Comparison of ENCODE assay signal across 2 cellular contexts in the genomic region with DNA sequence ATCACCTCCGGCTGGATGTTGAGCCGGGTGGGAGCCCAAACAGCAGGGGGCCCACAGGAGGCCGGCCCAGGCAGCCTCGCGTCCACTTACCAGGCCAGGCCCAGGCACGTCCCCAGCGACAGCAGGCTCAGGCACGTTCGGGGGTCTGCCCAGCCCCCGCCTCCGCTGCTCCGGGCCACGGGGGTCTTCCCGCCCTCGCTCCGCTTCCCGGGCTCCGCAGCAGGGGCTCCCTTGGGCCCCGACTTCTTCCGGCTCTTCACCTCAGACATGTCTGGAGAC.
A peak's percentile ranks its signal among the peaks of the same experiment; 100 is the strongest.
TF ChIP-seq lines count a peak whose summit lies in the region.

No MANE protein-coding gene starts in this region.

TF ChIP-seq in A549, 52 proteins besides CTCF, POLR2A, EP300 and RAD21:
- peak; percentile 12; the same call in 1 of the 2 replicates for TF ChIP-seq ATOH8 (CRISPR knock-in tag; IDR thresholded peaks at IDR 0.05; ENCODE audit: low read depth)
- no peak for TF ChIP-seq NFE2L2 (conservative IDR thresholded peaks at IDR 0.05; ENCODE audit: low read length)
- TF ChIP-seq, protein P1, sequence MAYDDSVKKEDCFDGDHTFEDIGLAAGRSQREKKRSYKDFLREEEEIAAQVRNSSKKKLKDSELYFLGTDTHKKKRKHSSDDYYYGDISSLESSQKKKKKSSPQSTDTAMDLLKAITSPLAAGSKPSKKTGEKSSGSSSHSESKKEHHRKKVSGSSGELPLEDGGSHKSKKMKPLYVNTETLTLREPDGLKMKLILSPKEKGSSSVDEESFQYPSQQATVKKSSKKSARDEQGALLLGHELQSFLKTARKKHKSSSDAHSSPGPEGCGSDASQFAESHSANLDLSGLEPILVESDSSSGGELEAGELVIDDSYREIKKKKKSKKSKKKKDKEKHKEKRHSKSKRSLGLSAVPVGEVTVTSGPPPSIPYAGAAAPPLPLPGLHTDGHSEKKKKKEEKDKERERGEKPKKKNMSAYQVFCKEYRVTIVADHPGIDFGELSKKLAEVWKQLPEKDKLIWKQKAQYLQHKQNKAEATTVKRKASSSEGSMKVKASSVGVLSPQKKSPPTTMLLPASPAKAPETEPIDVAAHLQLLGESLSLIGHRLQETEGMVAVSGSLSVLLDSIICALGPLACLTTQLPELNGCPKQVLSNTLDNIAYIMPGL (CRISPR knock-in tag; IDR thresholded peaks at IDR 0.05; ENCODE audit: borderline replicate concordance), result no peak
- no peak for TF ChIP-seq FOSB (CRISPR knock-in tag; IDR thresholded peaks at IDR 0.05)
- TF ChIP-seq SMC3 (IDR thresholded peaks at IDR 0.05), result no peak
- 0 out of 3 replicates have a peak, but pooled peaks have one; percentile 14 for TF ChIP-seq BCL3 (IDR thresholded peaks at IDR 0.05)
- no peak for TF ChIP-seq JUNB (IDR thresholded peaks at IDR 0.05)
- TF ChIP-seq CHD2 (IDR thresholded peaks at IDR 0.05; ENCODE audit: low read length, partially characterized antibody), result no peak
- TF ChIP-seq, protein P2, sequence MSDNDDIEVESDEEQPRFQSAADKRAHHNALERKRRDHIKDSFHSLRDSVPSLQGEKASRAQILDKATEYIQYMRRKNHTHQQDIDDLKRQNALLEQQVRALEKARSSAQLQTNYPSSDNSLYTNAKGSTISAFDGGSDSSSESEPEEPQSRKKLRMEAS (IDR thresholded peaks at IDR 0.05), result peak; percentile 8; the same call in 1 of the 2 replicates
- TF ChIP-seq HDAC2 (IDR thresholded peaks at IDR 0.05), result peak; percentile 72; the same call in 1 of the 2 replicates
- no peak for TF ChIP-seq CEBPB (IDR thresholded peaks at IDR 0.05)
- no peak for TF ChIP-seq MAZ (IDR thresholded peaks at IDR 0.05; ENCODE audit: borderline replicate concordance, low read depth, low read length)
- TF ChIP-seq, protein P3, sequence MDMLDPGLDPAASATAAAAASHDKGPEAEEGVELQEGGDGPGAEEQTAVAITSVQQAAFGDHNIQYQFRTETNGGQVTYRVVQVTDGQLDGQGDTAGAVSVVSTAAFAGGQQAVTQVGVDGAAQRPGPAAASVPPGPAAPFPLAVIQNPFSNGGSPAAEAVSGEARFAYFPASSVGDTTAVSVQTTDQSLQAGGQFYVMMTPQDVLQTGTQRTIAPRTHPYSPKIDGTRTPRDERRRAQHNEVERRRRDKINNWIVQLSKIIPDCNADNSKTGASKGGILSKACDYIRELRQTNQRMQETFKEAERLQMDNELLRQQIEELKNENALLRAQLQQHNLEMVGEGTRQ (IDR thresholded peaks at IDR 0.05), result no peak
- peak in 1 of 2 experiments; percentile 20; a peak in 1 of 5 replicates for TF ChIP-seq JUN (IDR thresholded peaks at IDR 0.05)
- TF ChIP-seq KDM1A (IDR thresholded peaks at IDR 0.05; ENCODE audit: low read depth), result no peak
- TF ChIP-seq PHF8 (IDR thresholded peaks at IDR 0.05; ENCODE audit: borderline replicate concordance, low read depth), result peak; percentile 68; the same call in 1 of the 2 replicates
- 0 out of 2 replicates have a peak, but pooled peaks have one; percentile 18 for TF ChIP-seq CHD4 (IDR thresholded peaks at IDR 0.05; ENCODE audit: borderline replicate concordance)
- no peak for TF ChIP-seq TP53 (CRISPR knock-in tag; IDR thresholded peaks at IDR 0.05)
- no peak for TF ChIP-seq NR3C1 (IDR thresholded peaks at IDR 0.05)
- no peak for TF ChIP-seq ZNF302 (CRISPR knock-in tag; IDR thresholded peaks at IDR 0.05)
- 0 out of 2 replicates have a peak, but pooled peaks have one; percentile 17 for TF ChIP-seq HOXB5 (CRISPR knock-in tag; IDR thresholded peaks at IDR 0.05)
- TF ChIP-seq NPAS2 (CRISPR knock-in tag; IDR thresholded peaks at IDR 0.05; ENCODE audit: borderline replicate concordance), result no peak
- 0 out of 2 replicates have a peak, but pooled peaks have one; percentile 56 for TF ChIP-seq EHF (CRISPR knock-in tag; IDR thresholded peaks at IDR 0.05)
- peak; percentile 83 for TF ChIP-seq TFCP2L1 (CRISPR knock-in tag; IDR thresholded peaks at IDR 0.05)

TF ChIP-seq in endothelial cell of umbilical vein, 7 proteins besides CTCF, POLR2A, EP300 and RAD21:
- TF ChIP-seq JUN (IDR thresholded peaks at IDR 0.05; ENCODE audit: borderline replicate concordance, insufficient read depth, insufficient read length, low read depth), result no peak
- TF ChIP-seq GATA2 (IDR thresholded peaks at IDR 0.05; ENCODE audit: insufficient read depth, insufficient read length, low read depth, low read length), result no peak
- TF ChIP-seq POLR2AphosphoS5 (IDR thresholded peaks at IDR 0.05; ENCODE audit: insufficient read depth, low read depth, low read length), result no peak
- TF ChIP-seq, protein P2 (IDR thresholded peaks at IDR 0.05; ENCODE audit: insufficient read depth, insufficient read length), result no peak
- no peak for TF ChIP-seq EZH2 (IDR thresholded peaks at IDR 0.05; ENCODE audit: borderline replicate concordance, low read depth, low read length, severe bottlenecking)
- TF ChIP-seq FOS (IDR thresholded peaks at IDR 0.05; ENCODE audit: borderline replicate concordance, insufficient read depth, low read length), result no peak
- TF ChIP-seq MYC (IDR thresholded peaks at IDR 0.05; ENCODE audit: low read depth, low read length), result no peak
